In the genomic region with DNA sequence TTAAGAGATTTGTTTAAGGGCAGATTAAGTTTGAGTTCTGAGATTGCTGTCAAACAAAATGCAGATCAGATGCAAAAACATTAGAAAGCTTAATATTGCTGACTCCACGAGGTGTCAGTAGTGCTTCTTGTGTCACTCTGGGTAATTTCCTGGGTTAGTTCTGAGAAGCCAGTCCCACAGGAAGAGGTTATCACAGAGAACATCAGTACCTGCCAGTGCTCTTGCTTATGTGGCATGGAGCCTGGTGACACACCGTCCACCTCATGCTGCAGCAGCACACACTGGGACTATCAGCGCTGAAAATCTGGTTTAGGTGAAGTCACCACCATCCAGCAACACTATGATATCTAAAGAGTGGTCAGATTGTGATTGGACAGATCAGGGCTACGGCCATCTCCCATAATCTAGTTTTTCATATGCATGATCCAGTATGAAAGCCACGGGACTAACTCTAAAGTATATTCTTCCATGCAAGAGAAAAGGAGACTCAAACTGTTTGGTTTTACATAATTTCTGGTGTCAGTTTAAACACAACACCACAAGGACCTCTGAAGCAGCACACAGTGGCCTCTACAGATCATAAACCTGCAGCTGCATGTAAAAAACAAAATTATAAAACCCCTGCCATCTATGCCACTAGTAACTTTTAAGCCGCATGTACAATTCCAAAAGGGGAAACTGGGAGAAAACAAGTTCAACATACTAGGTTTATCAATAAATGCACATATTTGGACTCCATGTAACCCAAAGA, we compare ENCODE assay signal across 8 cellular contexts. TPM values are rescaled to one million over a fixed set of nuclear protein-coding genes. Genes with fewer than 3 reads are reported as not detected.
DNase-seq lines count a peak whose midpoint lies in the region; ATAC-seq and TF ChIP-seq lines count a peak whose summit lies in the region.

No MANE protein-coding gene starts in this region.

- ATAC-seq in activated CD4-positive, CD25-positive, alpha-beta regulatory T cell treated with anti-CD3 and anti-CD28 coated beads, Interleukin-2, amount 50 U/mL, for 24 hours, result peak; percentile 99 to 100
- peak; percentile 84 to 85 for ATAC-seq in naive B cell (ENCODE audit: low read depth in 2 of 2)
- peak; percentile 83 for ATAC-seq in upper lobe of right lung

- H3K9me3 ChIP-seq in upper lobe of right lung, result no peaks in the 10 kb centered on the region

- H3K27ac ChIP-seq in upper lobe of right lung, result no peak overlapping the region

- DNase-seq in NCI-H1105 treated with DMSO at 0.1 percent for 48 hours (lab: John Stamatoyannopoulos, UW) (peak; percentile 7), NCI-H1105 (lab: John Stamatoyannopoulos, UW) (no peak), H7 (peak; percentile 38), cerebellum (ENCODE audit: low spot score) (peak; percentile 56), naive B cell (peak; percentile 25), upper lobe of right lung (no peak)

- intact Hi-C loops in upper lobe of right lung (cut with DNase I), result no loop called here

- peak; percentile 73 for TF ChIP-seq CTCF in LNCAP (IDR thresholded peaks at IDR 0.05)
- TF ChIP-seq CTCF in upper lobe of right lung (IDR thresholded peaks at IDR 0.05), result peak; percentile 34

- H3K4me3 Mint-ChIP-seq in naive B cell, result no peak overlapping the region

- no peaks in the 10 kb centered on the region for H3K4me1 ChIP-seq in upper lobe of right lung

- H3K36me3 Mint-ChIP-seq in naive B cell, result peaks cover 22 to 30% of the 10 kb centered on the region in 2 donors

- H3K27ac Mint-ChIP-seq in naive B cell, result peak overlapping the region in 3 of 6 donors; percentile 31 to 56 (median 51)

- H3K9me3 Mint-ChIP-seq in naive B cell, result no peaks in the 10 kb centered on the region

- no peak overlapping the region for H3K4me3 ChIP-seq in H7 (ENCODE audit: insufficient read depth, low read depth, low read length)
- no peak overlapping the region for H3K4me3 ChIP-seq in upper lobe of right lung

- H3K27me3 ChIP-seq in H7 (ENCODE audit: control insufficient read depth, insufficient read depth, low read length) (no peaks in the 10 kb centered on the region), upper lobe of right lung (no peaks in the 10 kb centered on the region)

- no peaks in the 10 kb centered on the region; the same call in 1 of the 2 replicates for H3K36me3 ChIP-seq in H7 (replicated peaks; ENCODE audit: control insufficient read depth, insufficient read depth, low read length)
- peaks cover 12% of the 10 kb centered on the region for H3K36me3 ChIP-seq in upper lobe of right lung

- H3K27me3 Mint-ChIP-seq in naive B cell, result no peaks in the 10 kb centered on the region

- peaks cover 8 to 11% (median 8%) of the 10 kb centered on the region in 3 donors for H3K4me1 Mint-ChIP-seq in naive B cell

RNA-seq across cellular contexts. Expression of a gene that starts 36.1 kb away (rescaled TPM):
- 1.7 and 3.3 TPM in 2 replicates for total RNA-seq in H7 (2014; rRNA removed; shearing (Covaris generic))
- total RNA-seq in cerebellum, result 10.4 TPM
- polyA plus RNA-seq in naive B cell (ENCODE audit: low read depth in 6 of 6), result under 1 TPM in 4 of 6 donors, not detected in 2; 0.08 to 0.32 (median 0.22) TPM
- 80.0 TPM for total RNA-seq in upper lobe of right lung

Comparison
In these comparisons a context has a peak if more than half of its experiments do, and no peak if none do; other contexts are left out.
1. DNase-seq: peak in NCI-H1105 treated with DMSO at 0.1 percent for 48 hours (single experiment), H7 (single experiment), cerebellum (single experiment) and naive B cell (single experiment); none in NCI-H1105 (single experiment) and upper lobe of right lung (single experiment).
2. Peak in every context shown above with its lines, with median percentiles within 50 percentile points of each other: ATAC-seq.